ENCODE assay signal across 27 cellular contexts in the genomic region with DNA sequence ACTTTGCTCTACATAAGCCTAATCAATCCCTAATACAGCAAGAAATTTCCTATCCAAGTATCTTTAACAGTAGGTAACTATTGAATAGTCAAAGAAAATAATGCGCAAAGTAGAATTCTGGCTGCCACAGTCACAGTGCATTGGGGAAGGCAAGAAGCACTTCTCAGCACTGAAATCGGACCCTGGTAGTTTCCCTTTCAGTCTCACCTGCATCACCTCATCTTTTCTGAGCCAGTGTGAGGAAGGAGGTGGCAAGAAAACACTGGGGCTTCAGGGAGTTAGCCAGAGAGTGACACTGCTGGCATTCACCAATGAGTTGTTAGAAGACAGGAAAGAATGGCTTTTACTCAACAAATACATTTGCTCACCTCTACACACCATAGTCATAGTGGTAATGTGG. TPM values are rescaled to one million over a fixed set of nuclear protein-coding genes. Genes with fewer than 3 reads are reported as not detected.
DNase-seq lines count a peak whose midpoint lies in the region; ATAC-seq and TF ChIP-seq lines count a peak whose summit lies in the region.
"Had no signal": no experiment of that assay in that cellular context is flagged by ENCODE, and none has a peak within 500 bp of the region (broad histone marks: within the 10 kb centered on the region; RNA-seq: fewer than 3 reads in every experiment).

No MANE protein-coding gene starts in this region.

- H3F3A ChIP-seq in MM.1S (ENCODE audit: insufficient read depth, low read length) = no peaks in the 10 kb centered on the region

- no peak overlapping the region for H2AFZ ChIP-seq in MM.1S (ENCODE audit: low read length)

- ATAC-seq in GM18867 (IDR thresholded peaks at IDR 0.05; ENCODE audit: unreplicated experiment) (peak; percentile 74), HG02885 (IDR thresholded peaks at IDR 0.05; ENCODE audit: poor library complexity, unreplicated experiment) (no peak), upper lobe of left lung (ENCODE audit: low FRiP score in 2 of 2) (no peak)

- peak overlapping the region; percentile 10; the same call in 1 of the 2 replicates for H3K4me2 ChIP-seq in MM.1S (ENCODE audit: low read depth, low read length)
- H3K4me2 ChIP-seq: BLaER1 had no signal

- no peak overlapping the region for H3K27ac ChIP-seq in MM.1S (ENCODE audit: low read length)
- no peak overlapping the region for H3K27ac ChIP-seq in upper lobe of left lung
- H3K27ac ChIP-seq: BLaER1 had no signal

- H3K9ac ChIP-seq in MM.1S (ENCODE audit: low read length) = no peak overlapping the region
- H3K9ac ChIP-seq: BLaER1 had no signal

- no peaks in the 10 kb centered on the region for H3K4me1 ChIP-seq in MM.1S (ENCODE audit: low read length)
- no peaks in the 10 kb centered on the region for H3K4me1 ChIP-seq in upper lobe of left lung
- H3K4me1 ChIP-seq: BE2C, BLaER1 had no signal

- H4K20me1 ChIP-seq in MM.1S (ENCODE audit: insufficient read depth, low read length) = no peaks in the 10 kb centered on the region
- H4K20me1 ChIP-seq: BLaER1 had no signal

- TF ChIP-seq POLR2A in upper lobe of left lung (IDR thresholded peaks at IDR 0.05) = no peak

- DNase-seq in GM19240 (ENCODE audit: insufficient read length, low spot score) = peak; percentile 4
- DNase-seq in MM.1S = peak; percentile 35
- peak; percentile 5 for DNase-seq in iPS-NIHi7 (ENCODE audit: extremely low spot score)
- no peak for DNase-seq in stimulated activated CD4-positive, alpha-beta T cell treated with anti-CD3 and anti-CD28 coated beads, Interleukin-4, amount 100 ng/mL, for 4 hours
- no peak for DNase-seq in upper lobe of left lung
- no peak for DNase-seq in activated CD4-positive, alpha-beta T cell treated with anti-CD3 and anti-CD28 coated beads, Interleukin-2, amount 50 U/mL, for 4 hours
- DNase-seq: 8988T; ACHN; BE2C; C1 segment of cervical spinal cord; CD4-positive, alpha-beta memory T cell; CD4-positive, CD25-positive, alpha-beta regulatory T cell; CD8-positive, alpha-beta memory T cell; COR-L47; DMS 273 treated with DMSO at 0.1 percent for 48 hours; DMS153; DMS53; DMS79; DND-41; EL; GDM1 had no signal

- no peaks in the 10 kb centered on the region for H3K79me2 ChIP-seq in MM.1S (ENCODE audit: low read length)

- WGBS in upper lobe of left lung, 2 donors = 80 to 81% methylated on average over 2 of the region's 2 CpGs

- no peak overlapping the region for H3K4me3 ChIP-seq in MM.1S (ENCODE audit: low read length)
- no peak overlapping the region for H3K4me3 ChIP-seq in upper lobe of left lung
- H3K4me3 ChIP-seq: BLaER1 had no signal

- no peaks in the 10 kb centered on the region for H3K27me3 ChIP-seq in MM.1S (replicated peaks; ENCODE audit: insufficient read depth, low read length)
- no peaks in the 10 kb centered on the region for H3K27me3 ChIP-seq in upper lobe of left lung
- H3K27me3 ChIP-seq: BE2C, BLaER1 had no signal

- no peak for TF ChIP-seq EP300 in upper lobe of left lung (IDR thresholded peaks at IDR 0.05)

- TF ChIP-seq CTCF in MM.1S (IDR thresholded peaks at IDR 0.05; ENCODE audit: low read length) (no peak), upper lobe of left lung (IDR thresholded peaks at IDR 0.05) (no peak)

- H3K9me3 ChIP-seq in MM.1S (replicated peaks; ENCODE audit: insufficient read depth, low read length) = no peaks in the 10 kb centered on the region
- H3K9me3 ChIP-seq in upper lobe of left lung = no peaks in the 10 kb centered on the region
- H3K9me3 ChIP-seq: BE2C, BLaER1 had no signal

- H3K36me3 ChIP-seq in MM.1S (replicated peaks; ENCODE audit: insufficient read depth, low read length) = no peaks in the 10 kb centered on the region
- H3K36me3 ChIP-seq in upper lobe of left lung = no peaks in the 10 kb centered on the region
- H3K36me3 ChIP-seq: BE2C, BLaER1 had no signal

- H3K9me2 ChIP-seq in MM.1S (replicated peaks; ENCODE audit: insufficient read depth, low read length) = no peaks in the 10 kb centered on the region

RNA-seq across cellular contexts. Expression of gene TRIM42, which starts 8.3 kb away (rescaled TPM):
- not detected for total RNA-seq in upper lobe of left lung
- total RNA-seq: A673; CD4-positive, alpha-beta memory T cell; CD4-positive, CD25-positive, alpha-beta regulatory T cell; CD8-positive, alpha-beta memory T cell; Daoy; G401 had no signal

Comparison
In these comparisons a context has a peak if more than half of its experiments do, and no peak if none do; other contexts are left out.
1. DNase-seq: peak in GM19240 (single experiment), MM.1S (single experiment) and iPS-NIHi7 (single experiment); none in stimulated activated CD4-positive, alpha-beta T cell treated with anti-CD3 and anti-CD28 coated beads, Interleukin-4, amount 100 ng/mL, for 4 hours (0 of 2), upper lobe of left lung (0 of 2) and activated CD4-positive, alpha-beta T cell treated with anti-CD3 and anti-CD28 coated beads, Interleukin-2, amount 50 U/mL, for 4 hours (0 of 2).